ENCODE assay signal across 10 cellular contexts in genomic region chr13:20264271-20265018, GRCh38. TPM values are rescaled to one million over a fixed set of nuclear protein-coding genes. Genes with fewer than 3 reads are reported as not detected.
DNase-seq lines count a peak whose midpoint lies in the region; ATAC-seq and TF ChIP-seq lines count a peak whose summit lies in the region.
"Had no signal": no experiment of that assay in that cellular context is flagged by ENCODE, and none has a peak within 500 bp of the region (broad histone marks: within the 10 kb centered on the region; RNA-seq: fewer than 3 reads in every experiment).

No MANE protein-coding gene starts in this region.

- CTCF ChIA-PET in GM10248 (lab: Yijun Ruan, JAX) = interaction anchor here (1.4 kb wide), 1 partner anchor 34 kb away, joined by 3 read pairs; no protein-coding TSS in a partner anchor

- POLR2A ChIA-PET in GM10248 (lab: Yijun Ruan, JAX) = no interaction called here

- TF ChIP-seq CTCF in GM10248 (IDR thresholded peaks at IDR 0.05; ENCODE audit: control extremely low read depth, extremely low read depth, low read depth, missing control alignments) = no peak

- ATAC-seq in GM19035 (IDR thresholded peaks at IDR 0.05; ENCODE audit: unreplicated experiment) (peak; percentile 83), HG02642 (IDR thresholded peaks at IDR 0.05; ENCODE audit: poor library complexity, unreplicated experiment) (peak; percentile 98), HG03442 (IDR thresholded peaks at IDR 0.05; ENCODE audit: unreplicated experiment) (peak; percentile 97)
- ATAC-seq: natural killer cell treated with Interleukin-12 subunit alpha and Interleukin-12 subunit beta and Interleukin-15 and Interleukin-18, amount 100 ng/mL, for 72 hours had no signal

- peak; percentile 51 for DNase-seq in GM10248 (ENCODE audit: extremely low spot score)
- no peak for DNase-seq in SK-N-DZ (ENCODE audit: low spot score)
- DNase-seq in NCI-H1436 (lab: John Stamatoyannopoulos, UW) = no peak
- no peak for DNase-seq in activated CD8-positive, alpha-beta memory T cell treated with anti-CD3 and anti-CD28 coated beads, Interleukin-2, amount 50 U/mL, for 48 hours
- no peak for DNase-seq in NCI-H187 treated with DMSO at 0.1 percent for 48 hours (lab: John Stamatoyannopoulos, UW)
- DNase-seq: BE2C had no signal

RNA-seq across cellular contexts. Expression of gene GJB6, which starts 32.3 kb away (rescaled TPM):
- not detected in 2 replicates for polyA plus RNA-seq in SK-N-DZ (2014; cell fraction: cytosol; rRNA removed)
- not detected in 2 replicates for polyA plus RNA-seq in SK-N-DZ (2014; cell fraction: nucleus; rRNA removed)
